In genomic region chr4:151100517-151100916, GRCh38 we compare ENCODE assay signal across 8 cellular contexts. TPM values are rescaled to one million over a fixed set of nuclear protein-coding genes. Genes with fewer than 3 reads are reported as not detected.
DNase-seq lines count a peak whose midpoint lies in the region; ATAC-seq, FAIRE-seq and TF ChIP-seq lines count a peak whose summit lies in the region.

No MANE protein-coding gene starts in this region.

- no peak overlapping the region for H2BK120ac ChIP-seq in H1 (replicated peaks; ENCODE audit: low read depth, low read length)

- H4K20me1 ChIP-seq in H1 (replicated peaks in 1 of 2; ENCODE audit: control insufficient read depth in 1 of 2, insufficient read depth in 2 of 2, low read length in 2 of 2) (peaks cover 12 to 17% of the 10 kb centered on the region in 2 experiments), neural cell (ENCODE audit: insufficient read depth) (no peaks in the 10 kb centered on the region)

- peaks cover 0 to 1% (median 0%) of the 10 kb centered on the region in 7 donors for H3K9me3 Mint-ChIP-seq in CD14-positive monocyte

- peaks cover 27% of the 10 kb centered on the region for H3K4me1 Mint-ChIP-seq in CD14-positive monocyte

- H3K27me3 ChIP-seq in NT2/D1 (ENCODE audit: insufficient read depth, insufficient read length): no peaks in the 10 kb centered on the region
- H3K27me3 ChIP-seq in H1 (replicated peaks in 1 of 4; ENCODE audit: control insufficient read depth in 3 of 4, extremely low read depth in 1 of 4, insufficient read depth in 3 of 4, low read length in 3 of 4): no peaks in the 10 kb centered on the region
- H3K27me3 ChIP-seq in neural cell (ENCODE audit: insufficient read depth, low read depth, low read length): no peaks in the 10 kb centered on the region

- H3K36me3 ChIP-seq in NT2/D1 (ENCODE audit: insufficient read depth, insufficient read length, low read length) (peaks cover 57% of the 10 kb centered on the region), H1 (ENCODE audit: control insufficient read depth in 2 of 4, insufficient read depth in 4 of 4, low read length in 3 of 4) (peaks cover 28 to 55% (median 45%) of the 10 kb centered on the region in 4 experiments), neural cell (ENCODE audit: insufficient read depth, low read length) (no peaks in the 10 kb centered on the region)

- 19% methylated on average over 3 of the region's 3 CpGs; no CpG with 5 or more reads in 1 of the 2 experiments for WGBS in H1 (ENCODE audit: extremely low coverage in 1 of 2, insufficient coverage in 1 of 2, insufficient read length in 1 of 2, insufficient replicate concordance in 2 of 2, low coverage in 1 of 2, low lambda C conversion rate in 2 of 2, missing lambda C conversion rate in 1 of 2), 2 experiments

- no peak overlapping the region for H2BK12ac ChIP-seq in H1 (ENCODE audit: low read depth, low read length)

- H3K79me1 ChIP-seq in H1 (ENCODE audit: low read depth, low read length): no peaks in the 10 kb centered on the region

- intact Hi-C loops in CD14-positive monocyte (cut with micrococcal nuclease): no loop called here

- DNase-seq in CD14-positive monocyte (ENCODE audit: low spot score) (no peak), NT2/D1 (ENCODE audit: low read depth, low spot score) (no peak), H1 (ENCODE audit: low read depth in 1 of 2, low spot score in 2 of 2) (no peak), NCI-H524 treated with DMSO at 0.1 percent for 48 hours (lab: John Stamatoyannopoulos, UW) (no peak), NCI-H69 (lab: John Stamatoyannopoulos, UW) (no peak)

- no peak for TF ChIP-seq POLR2A in H1 (IDR thresholded peaks at IDR 0.05; ENCODE audit: control extremely low read depth in 1 of 2, low read depth in 2 of 2, low read length in 2 of 2)

- H3K4me3 Mint-ChIP-seq in CD14-positive monocyte: peak overlapping the region; percentile 91 to 97

- H3K18ac ChIP-seq in H1 (ENCODE audit: extremely low read depth, low read length): no peak overlapping the region

- H3K27me3 Mint-ChIP-seq in CD14-positive monocyte (ENCODE audit: low read depth in 3 of 3): peaks cover 0 to 2% (median 0%) of the 10 kb centered on the region in 3 donors

- H3F3A ChIP-seq in neural cell (ENCODE audit: insufficient read depth, low read length, poor library complexity, severe bottlenecking): no peaks in the 10 kb centered on the region

- H3K4ac ChIP-seq in H1 (replicated peaks; ENCODE audit: insufficient read length, low read depth, low read length): no peak overlapping the region

- H2BK5ac ChIP-seq in H1 (ENCODE audit: low read depth, low read length): no peak overlapping the region

- no peaks in the 10 kb centered on the region for H3K9me3 ChIP-seq in NT2/D1 (ENCODE audit: insufficient read depth, low read length)
- H3K9me3 ChIP-seq in H1 (ENCODE audit: insufficient read depth in 2 of 2, low read depth in 1 of 2, low read length in 1 of 2): no peaks in the 10 kb centered on the region
- no peaks in the 10 kb centered on the region for H3K9me3 ChIP-seq in neural cell (ENCODE audit: low read length)

- no peak overlapping the region for H2BK15ac ChIP-seq in H1 (ENCODE audit: low read length)

- TF ChIP-seq RAD21 in H1 (IDR thresholded peaks at IDR 0.05 in 1 of 2, conservative IDR thresholded peaks at IDR 0.05 in 1 of 2; ENCODE audit: low read depth in 2 of 2, low read length in 2 of 2) (no peak), neural cell (conservative IDR thresholded peaks at IDR 0.05) (no peak)

- H3K79me2 ChIP-seq in H1 (ENCODE audit: control insufficient read depth in 1 of 2, insufficient read depth in 2 of 2, low read length in 2 of 2) (peaks cover 15 to 36% of the 10 kb centered on the region in 2 experiments), neural cell (replicated peaks; ENCODE audit: insufficient read depth, low read length) (peaks cover 28% of the 10 kb centered on the region)

- ATAC-seq in HG03342 (IDR thresholded peaks at IDR 0.05; ENCODE audit: unreplicated experiment) (no peak), HG02884 (IDR thresholded peaks at IDR 0.05; ENCODE audit: unreplicated experiment) (no peak)

- H3K23me2 ChIP-seq in H1 (ENCODE audit: low read depth, low read length): peaks cover 6% of the 10 kb centered on the region

- no peak overlapping the region for H4K8ac ChIP-seq in H1 (ENCODE audit: extremely low read depth, insufficient read depth, low read length)

- H4K5ac ChIP-seq in H1 (ENCODE audit: insufficient read length, low read depth, low read length): no peak overlapping the region

- H3K9me2 ChIP-seq in neural cell (ENCODE audit: insufficient read depth, low read length): no peaks in the 10 kb centered on the region

- no peak overlapping the region for H2AK5ac ChIP-seq in H1 (ENCODE audit: low read depth, low read length)

- H3K9ac ChIP-seq in NT2/D1 (ENCODE audit: insufficient read length, low read depth): peak overlapping the region; percentile 100
- peak overlapping the region; percentile 98 to 100 (median 98) for H3K9ac ChIP-seq in H1 (replicated peaks in 1 of 4; ENCODE audit: extremely low read depth in 1 of 4, low read depth in 3 of 4, low read length in 3 of 4)
- peak overlapping the region; percentile 84 for H3K9ac ChIP-seq in neural cell (ENCODE audit: low read length)

- H3K23ac ChIP-seq in H1 (ENCODE audit: insufficient read length): no peak overlapping the region

- H3K4me3 ChIP-seq in NT2/D1 (ENCODE audit: insufficient read length, low read depth) (peak overlapping the region; percentile 99), H1 (ENCODE audit: extremely low read depth in 1 of 4, insufficient read depth in 2 of 4, low read depth in 3 of 4, low read length in 4 of 4) (peak overlapping the region; percentile 77 to 100 (median 94)), neural cell (ENCODE audit: low read length) (peak overlapping the region; percentile 95)

- no peak overlapping the region for H3K14ac ChIP-seq in H1 (ENCODE audit: insufficient read length)

- no peak overlapping the region for H3K56ac ChIP-seq in H1 (replicated peaks; ENCODE audit: insufficient read length, low read depth, low read length)

- CTCF ChIA-PET in H1 (lab: Charles Lee; ENCODE audit: partially characterized antibody): interaction anchor here (0.6 to 1.8 kb wide), 5 partner anchors 9 to 96 kb away, joined by 3 to 9 read pairs (median 4); no protein-coding TSS in a partner anchor

- no peak overlapping the region for H2BK20ac ChIP-seq in H1 (ENCODE audit: low read length)

- H2AFZ ChIP-seq in H1 (ENCODE audit: low read length): no peak overlapping the region
- H2AFZ ChIP-seq in neural cell (ENCODE audit: low read depth, low read length): no peak overlapping the region

- TF ChIP-seq EP300 in H1 (IDR thresholded peaks at IDR 0.05; ENCODE audit: borderline replicate concordance in 1 of 2, low read depth in 2 of 2, low read length in 2 of 2) (no peak), neural cell (conservative IDR thresholded peaks at IDR 0.05; ENCODE audit: poor library complexity, severe bottlenecking) (no peak)

- H3K4me1 ChIP-seq in NT2/D1 (ENCODE audit: insufficient read depth, insufficient read length) (no peaks in the 10 kb centered on the region), H1 (replicated peaks in 1 of 4; ENCODE audit: control insufficient read depth in 3 of 4, insufficient read depth in 4 of 4, low read length in 3 of 4) (peaks cover 0 to 1% (median 0%) of the 10 kb centered on the region in 4 experiments; a peak in 1 of 7 replicates)

- no peak for FAIRE-seq in H1 (lab: Jason Lieb, UNC)

- peak overlapping the region in 5 of 7 donors; percentile 94 to 99 (median 98) for H3K27ac Mint-ChIP-seq in CD14-positive monocyte

- POLR2A ChIA-PET in H1 (lab: Charles Lee; ENCODE audit: partially characterized antibody): interaction anchor here (0.6 to 9.1 kb wide), 27 partner anchors 9 to 812 kb away, joined by 3 to 145 read pairs (median 4); partner anchors contain the start of genes LRBA and SH3D19

- H3K27ac ChIP-seq in H1 (ENCODE audit: low read depth, low read length): no peak overlapping the region
- H3K27ac ChIP-seq in neural cell (ENCODE audit: low read length): peak overlapping the region; percentile 80

- H3K36me3 Mint-ChIP-seq in CD14-positive monocyte: peaks cover 36 to 49% of the 10 kb centered on the region in 2 donors

- peak overlapping the region; percentile 78 to 79 for H3K4me2 ChIP-seq in H1 (ENCODE audit: insufficient read depth in 1 of 2, low read depth in 2 of 2, low read length in 2 of 2)
- peak overlapping the region; percentile 83 for H3K4me2 ChIP-seq in neural cell (ENCODE audit: low read length)

- TF ChIP-seq CTCF in CD14-positive monocyte (IDR thresholded peaks at IDR 0.05) (no peak), H1 (IDR thresholded peaks at IDR 0.05; ENCODE audit: control extremely low read depth in 1 of 3, insufficient read depth in 1 of 3, low read depth in 1 of 3, low read length in 3 of 3) (no peak), neural cell (IDR thresholded peaks at IDR 0.05; ENCODE audit: poor library complexity, severe bottlenecking) (no peak)

- no peak overlapping the region for H4K91ac ChIP-seq in H1 (replicated peaks; ENCODE audit: insufficient read length, low read length)

TF ChIP-seq in H1, 55 proteins besides CTCF, POLR2A, EP300 and RAD21 (continues in another document):
- TF ChIP-seq CHD1 (IDR thresholded peaks at IDR 0.05; ENCODE audit: low read depth, low read length): no peak
- no peak for TF ChIP-seq POLR2AphosphoS5 (IDR thresholded peaks at IDR 0.05; ENCODE audit: low read depth, low read length)

TF ChIP-seq in neural cell, 6 proteins besides CTCF, POLR2A, EP300 and RAD21 (continues in another document):
- no peak for TF ChIP-seq MXI1 (conservative IDR thresholded peaks at IDR 0.05; ENCODE audit: poor library complexity, severe bottlenecking)
- no peak for TF ChIP-seq TAF1 (IDR thresholded peaks at IDR 0.05; ENCODE audit: low read depth)
- TF ChIP-seq SMC3 (conservative IDR thresholded peaks at IDR 0.05; ENCODE audit: poor library complexity): no peak
- TF ChIP-seq POLR2AphosphoS5 (IDR thresholded peaks at IDR 0.05): no peak

RNA-seq across cellular contexts. Expression of gene RPS3A, which starts 1.1 kb away (rescaled TPM):
- polyA plus RNA-seq in CD14-positive monocyte: 1,000 to 10,000 TPM; 1,088 to 1,816 TPM
- total RNA-seq in H1 (2021; fragmentation: NEBNext Ultra II Directional; extraction: Animal tissue kit (Norgen Biotek cat#: 25700)): 2,726 and 2,822 TPM in 2 replicates
- polyA plus RNA-seq in H1 (2011; rRNA removed): 1,045 and 2,162 TPM in 2 replicates
- polyA plus RNA-seq in H1 (2011; cell fraction: cytosol; rRNA removed): 3,009 TPM
- 715 TPM for polyA plus RNA-seq in H1 (2011; cell fraction: nucleus; rRNA removed)
- 2,130 to 2,833 TPM (median 2,413 TPM) in 4 replicates for polyA plus RNA-seq in H1 (2012, experiment 1 of 2)
- polyA plus RNA-seq in H1 (2012, experiment 2 of 2): 1,665 TPM
- polyA plus RNA-seq in H1 (2013, experiment 1 of 2): 4,908 TPM
- polyA plus RNA-seq in H1 (2013, experiment 2 of 2): 4,894 TPM
- polyA minus RNA-seq in H1 (2011; rRNA and poly(A)+ RNA removed): 503 and 871 TPM in 2 replicates
- 605 TPM for polyA minus RNA-seq in H1 (2011; cell fraction: cytosol; rRNA and poly(A)+ RNA removed)
- polyA minus RNA-seq in H1 (2011; cell fraction: nucleus; rRNA and poly(A)+ RNA removed): 391 TPM
- 4,097 and 4,982 TPM in 2 replicates for polyA plus RNA-seq in neural cell
- polyA minus RNA-seq in neural cell: 1,360 and 1,524 TPM in 2 replicates
